In the genomic region with DNA sequence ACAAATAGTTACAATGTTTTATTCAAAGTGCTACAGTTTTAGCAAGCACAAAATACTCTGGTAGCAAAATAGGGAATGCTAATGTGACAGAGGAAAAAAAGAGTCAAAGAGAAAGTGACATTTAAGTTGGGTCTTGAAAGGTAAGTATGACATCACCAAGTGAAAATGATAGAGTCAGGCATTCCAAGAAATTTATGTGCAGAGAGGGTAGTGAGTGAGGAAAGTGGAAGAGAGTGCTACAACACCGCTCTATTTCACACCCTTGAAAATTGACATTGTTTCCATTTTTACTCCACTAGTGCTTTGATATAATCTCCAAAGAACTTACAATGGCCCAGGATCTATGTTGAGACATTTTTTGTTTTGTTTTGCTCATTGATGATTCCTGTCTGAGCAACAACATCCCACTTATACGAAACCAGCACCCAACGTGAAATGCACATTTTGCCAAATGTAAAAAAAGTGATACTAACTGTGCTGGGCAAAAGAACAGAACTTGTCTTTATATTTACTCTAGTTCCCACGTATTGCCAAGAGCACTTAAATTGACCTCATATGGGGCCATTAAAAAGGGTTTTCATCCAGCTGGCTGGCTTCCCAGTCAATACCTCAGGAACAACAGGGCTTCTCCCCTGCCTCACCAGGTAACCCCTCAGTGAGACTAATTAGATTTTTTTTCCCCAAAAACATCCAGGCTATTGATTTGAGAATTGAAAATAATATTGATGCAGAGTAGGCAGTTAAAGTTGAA, we compare ENCODE assay signal across 19 cellular contexts.
DNase-seq lines count a peak whose midpoint lies in the region; ATAC-seq and TF ChIP-seq lines count a peak whose summit lies in the region.
"Had no signal": no experiment of that assay in that cellular context is flagged by ENCODE, and none has a peak within 500 bp of the region (broad histone marks: within the 10 kb centered on the region; RNA-seq: fewer than 3 reads in every experiment).

No MANE protein-coding gene starts in this region.

- intact Hi-C loops in left lung (cut with DNase I): no loop called here
- intact Hi-C loops in CD14-positive monocyte (cut with micrococcal nuclease): no loop called here
- intact Hi-C loops in spleen (cut with DNase I; ENCODE audit: low total_unique reads): no loop called here

- H3K4me3 ChIP-seq in left lung (no peak overlapping the region), spleen (no peak overlapping the region)
- H3K4me3 ChIP-seq: right atrium auricular region had no signal

- TF ChIP-seq POLR2A in spleen (IDR thresholded peaks at IDR 0.05): no peak

- H3K9me3 Mint-ChIP-seq in CD14-positive monocyte: peaks cover 2 to 13% (median 7%) of the 10 kb centered on the region in 7 donors

- ATAC-seq in left lung: peak; percentile 84
- ATAC-seq: esophagus mucosa, left cardiac atrium had no signal

- no peaks in the 10 kb centered on the region for H3K4me1 Mint-ChIP-seq in CD14-positive monocyte

- H3K27me3 ChIP-seq in left lung (no peaks in the 10 kb centered on the region), spleen (replicated peaks in 1 of 7) (peaks cover 0 to 5% (median 0%) of the 10 kb centered on the region in 7 donors)
- H3K27me3 ChIP-seq: neutrophil, right atrium auricular region had no signal

- WGBS in spleen, 5 donors: 71 to 85% (median 79%) methylated on average over 4 of the region's 4 CpGs

- peaks cover 0 to 2% (median 2%) of the 10 kb centered on the region in 3 donors for H3K27me3 Mint-ChIP-seq in CD14-positive monocyte (ENCODE audit: low read depth in 3 of 3)

- H3K9me3 ChIP-seq in left lung (peaks cover 0 to 5% of the 10 kb centered on the region in 2 donors), spleen (peaks cover 0 to 11% (median under 1%) of the 10 kb centered on the region in 8 donors)
- H3K9me3 ChIP-seq: neutrophil, right atrium auricular region had no signal

- TF ChIP-seq CTCF in left lung (IDR thresholded peaks at IDR 0.05) (no peak), CD14-positive monocyte (IDR thresholded peaks at IDR 0.05) (no peak), spleen (IDR thresholded peaks at IDR 0.05 in 8 of 11, conservative IDR thresholded peaks at IDR 0.05 in 3 of 11) (no peak)

- no peaks in the 10 kb centered on the region for H3K36me3 ChIP-seq in left lung
- no peaks in the 10 kb centered on the region for H3K36me3 ChIP-seq in spleen
- H3K36me3 ChIP-seq: neutrophil, right atrium auricular region had no signal

- no peak overlapping the region for H3K27ac ChIP-seq in left lung
- no peak overlapping the region for H3K27ac ChIP-seq in spleen
- H3K27ac ChIP-seq: neutrophil, right atrium auricular region had no signal

- no peak overlapping the region for H3K27ac Mint-ChIP-seq in CD14-positive monocyte
- H3K27ac Mint-ChIP-seq: activated naive CD8-positive, alpha-beta T cell treated with anti-CD3 and anti-CD28 coated beads, Interleukin-2, amount 10 ng/mL, durations not matched to agents 7 days and 5 days had no signal

- H3K36me3 Mint-ChIP-seq in CD14-positive monocyte: no peaks in the 10 kb centered on the region
- H3K36me3 Mint-ChIP-seq: activated naive CD8-positive, alpha-beta T cell treated with anti-CD3 and anti-CD28 coated beads, Interleukin-2, amount 10 ng/mL, durations not matched to agents 7 days and 5 days had no signal

- H3K4me1 ChIP-seq in left lung (no peaks in the 10 kb centered on the region), spleen (no peaks in the 10 kb centered on the region)
- H3K4me1 ChIP-seq: right atrium auricular region had no signal

- DNase-seq in DMS153 (lab: John Stamatoyannopoulos, UW): peak; percentile 59
- peak; percentile 83 for DNase-seq in NCI-H1092 treated with DMSO at 0.1 percent for 48 hours (lab: John Stamatoyannopoulos, UW)
- peak; percentile 88 for DNase-seq in NCI-H345 (lab: John Stamatoyannopoulos, UW)
- peak in 1 of 2 donors; percentile 44 for DNase-seq in left lung
- DNase-seq in CD14-positive monocyte (ENCODE audit: low spot score): no peak
- no peak for DNase-seq in spleen
- no peak for DNase-seq in GF-D8 (lab: John Stamatoyannopoulos, UW)
- DNase-seq: activated CD4-positive, alpha-beta T cell treated with anti-CD3 and anti-CD28 coated beads, Interleukin-2, amount 50 U/mL, for 48 hours; activated naive CD8-positive, alpha-beta T cell treated with anti-CD3 and anti-CD28 coated beads, Interleukin-2, amount 10 ng/mL, durations not matched to agents 7 days and 5 days; activated T-cell treated with anti-CD3 and anti-CD28 coated beads, Interleukin-2, amount 50 U/mL, for 48 hours; H7; left cardiac atrium; MM.1S; SIG-M5; stimulated activated CD4-positive, alpha-beta T cell treated with anti-CD3 and anti-CD28 coated beads, Interleukin-15, amount 100 ng/mL, for 24 hours; stimulated activated naive CD4-positive, alpha-beta T cell had no signal

- H3K4me3 Mint-ChIP-seq in CD14-positive monocyte: no peak overlapping the region
- H3K4me3 Mint-ChIP-seq: activated naive CD8-positive, alpha-beta T cell treated with anti-CD3 and anti-CD28 coated beads, Interleukin-2, amount 10 ng/mL, durations not matched to agents 7 days and 5 days had no signal

Comparison
In these comparisons a context has a peak if more than half of its experiments do, and no peak if none do; other contexts are left out.
1. DNase-seq: peak in DMS153 (single experiment), NCI-H1092 treated with DMSO at 0.1 percent for 48 hours (single experiment) and NCI-H345 (single experiment); none in CD14-positive monocyte (single experiment), spleen (single experiment) and GF-D8 (single experiment).